Comparison of ENCODE assay signal across 1 cellular context in genomic region chr17:74641949-74642298, GRCh38.
TF ChIP-seq lines count a peak whose summit lies in the region.

No MANE protein-coding gene starts in this region.

TF ChIP-seq in H1, 55 proteins besides CTCF, POLR2A, EP300 and RAD21:
- TF ChIP-seq ATF2 (IDR thresholded peaks at IDR 0.05; ENCODE audit: low read length) (no peak), ASH2L (IDR thresholded peaks at IDR 0.05; ENCODE audit: low read length) (no peak), RXRA (IDR thresholded peaks at IDR 0.05; ENCODE audit: insufficient read depth, low read depth, low read length) (no peak), BRCA1 (IDR thresholded peaks at IDR 0.05; ENCODE audit: low read depth, low read length) (no peak), EGR1 (IDR thresholded peaks at IDR 0.05; ENCODE audit: borderline replicate concordance, low read depth, low read length) (no peak)
